7 cellular contexts compared by ENCODE assay signal in genomic region chr10:43077421-43078171, GRCh38. TPM values are rescaled to one million over a fixed set of nuclear protein-coding genes. Genes with fewer than 3 reads are reported as not detected.
A peak's percentile ranks its signal among the peaks of the same experiment; 100 is the strongest.
DNase-seq lines count a peak whose midpoint lies in the region; ATAC-seq and TF ChIP-seq lines count a peak whose summit lies in the region.

No MANE protein-coding gene starts in this region.

- TF ChIP-seq POLR2A in gastrocnemius medialis (IDR thresholded peaks at IDR 0.05): no peak

- H3K27ac ChIP-seq in right atrium auricular region: no peak overlapping the region
- H3K27ac ChIP-seq in gastrocnemius medialis: no peak overlapping the region

- no peaks in the 10 kb centered on the region for H3K36me3 ChIP-seq in ES-I3 (ENCODE audit: insufficient read depth, low read length)
- no peaks in the 10 kb centered on the region for H3K36me3 ChIP-seq in right atrium auricular region
- H3K36me3 ChIP-seq in gastrocnemius medialis: no peaks in the 10 kb centered on the region

- H3K36me3 Mint-ChIP-seq in T-helper 17 cell (ENCODE audit: low read depth): peaks cover 4% of the 10 kb centered on the region

- intact Hi-C loops in gastrocnemius medialis (cut with DNase I; ENCODE audit: low total_unique reads): no loop called here

- H3K4me1 ChIP-seq in ES-I3 (ENCODE audit: insufficient read depth, low read length) (no peaks in the 10 kb centered on the region; the same call in 1 of the 2 replicates), right atrium auricular region (peaks cover 0 to 9% of the 10 kb centered on the region in 2 donors), gastrocnemius medialis (peaks cover 5% of the 10 kb centered on the region in 2 donors)

- ATAC-seq in T-helper 17 cell: no peak
- peak in 1 of 2 donors; percentile 19 for ATAC-seq in gastrocnemius medialis
- ATAC-seq in GM21390 (IDR thresholded peaks at IDR 0.05; ENCODE audit: unreplicated experiment): no peak

- no peaks in the 10 kb centered on the region for H3K9me3 ChIP-seq in ES-I3 (ENCODE audit: control insufficient read depth, insufficient read depth, low read length)
- H3K9me3 ChIP-seq in T-helper 17 cell (ENCODE audit: control insufficient read depth, low read length, poor library complexity, severe bottlenecking): no peaks in the 10 kb centered on the region
- no peaks in the 10 kb centered on the region for H3K9me3 ChIP-seq in right atrium auricular region
- H3K9me3 ChIP-seq in gastrocnemius medialis: no peaks in the 10 kb centered on the region

- H3K9ac ChIP-seq in ES-I3 (ENCODE audit: low read depth, low read length): peak overlapping the region; percentile 62

- TF ChIP-seq CTCF in right atrium auricular region (IDR thresholded peaks at IDR 0.05) (no peak), gastrocnemius medialis (IDR thresholded peaks at IDR 0.05 in 4 of 5, conservative IDR thresholded peaks at IDR 0.05 in 1 of 5) (no peak)

- in situ Hi-C loops in gastrocnemius medialis (cut with MboI; ENCODE audit: low sequenced_read_pairs in 4 of 4): no loop called here

- peak overlapping the region; percentile 23 to 47 for H3K4me3 ChIP-seq in right atrium auricular region
- peak overlapping the region; percentile 51 to 57 (median 56) for H3K4me3 ChIP-seq in gastrocnemius medialis

- H3K27me3 ChIP-seq in right atrium auricular region: peaks cover 0 to 22% of the 10 kb centered on the region in 2 donors
- H3K27me3 ChIP-seq in gastrocnemius medialis: peaks cover 27 to 44% (median 31%) of the 10 kb centered on the region in 3 donors

- peak overlapping the region; percentile 84 for H3K4me3 Mint-ChIP-seq in T-helper 17 cell

- no peak overlapping the region for H3K27ac Mint-ChIP-seq in T-helper 17 cell

- DNase-seq in T-helper 17 cell (no peak), right atrium auricular region (ENCODE audit: low spot score) (no peak), gastrocnemius medialis (no peak), glomerular visceral epithelial cell (ENCODE audit: extremely low spot score) (no peak), activated gamma-delta T cell treated with Interleukin-2 at 50 U/mL for 16 hours (no peak)

- peaks cover 58% of the 10 kb centered on the region for H3K27me3 Mint-ChIP-seq in T-helper 17 cell

- peaks cover 8% of the 10 kb centered on the region for H3K4me1 Mint-ChIP-seq in T-helper 17 cell

RNA-seq across cellular contexts. Expression of gene RET, which starts 0.7 kb away (rescaled TPM):
- total RNA-seq in T-helper 17 cell (under 1 TPM in 1 of 2 donors, not detected in 1; 0.34 TPM), right atrium auricular region (under 1 TPM; 0.12 to 0.44 TPM), gastrocnemius medialis (1 to 10 TPM in 1 of 4 donors, under 1 TPM in 3; 0.51 to 1.2 (median 0.62) TPM)
